In genomic region chr2:188631037-188631794, GRCh38 we compare ENCODE assay signal across 16 cellular contexts.
DNase-seq lines count a peak whose midpoint lies in the region; ATAC-seq, FAIRE-seq and TF ChIP-seq lines count a peak whose summit lies in the region.
"Had no signal": no experiment of that assay in that cellular context is flagged by ENCODE, and none has a peak within 500 bp of the region (broad histone marks: within the 10 kb centered on the region; RNA-seq: fewer than 3 reads in every experiment).

No MANE protein-coding gene starts in this region.

- no TSS peak for BruUV-seq in HepG2 (replicated peaks; lab: Mats Ljungman, UMichigan)

- no peak overlapping the region for H3K9ac ChIP-seq in HepG2 (ENCODE audit: insufficient read depth, low read depth, low read length)

- FAIRE-seq in HepG2 (lab: Jason Lieb, UNC) = no peak

- peaks cover 64% of the 10 kb centered on the region for H3K4me1 Mint-ChIP-seq in chondrocyte (ENCODE audit: low read depth)
- H3K4me1 Mint-ChIP-seq in mesothelial cell of epicardium = peaks cover 60% of the 10 kb centered on the region
- H3K4me1 Mint-ChIP-seq: CD4-positive, alpha-beta memory T cell had no signal

- 16% methylated on average over 9 of the region's 9 CpGs for WGBS in HepG2 (ENCODE audit: low lambda C conversion rate)
- 33% methylated on average over 3 of the region's 9 CpGs for WGBS in right lobe of liver (ENCODE audit: insufficient coverage, low coverage, low lambda C conversion rate, missing lambda C conversion rate)

- no peak overlapping the region for H3K27ac ChIP-seq in HepG2 (ENCODE audit: extremely low read length, insufficient read depth, low read length)
- no peak overlapping the region for H3K27ac ChIP-seq in right lobe of liver
- H3K27ac ChIP-seq in vagina = peak overlapping the region; percentile 70

- H3K27me3 Mint-ChIP-seq in chondrocyte (ENCODE audit: low read depth) (no peaks in the 10 kb centered on the region), mesothelial cell of epicardium (ENCODE audit: low read depth) (no peaks in the 10 kb centered on the region)
- H3K27me3 Mint-ChIP-seq: CD4-positive, alpha-beta memory T cell had no signal

- H3K27me3 ChIP-seq in HepG2 (ENCODE audit: control insufficient read depth in 1 of 2, insufficient read depth in 2 of 2, low read length in 2 of 2) = no peaks in the 10 kb centered on the region
- no peaks in the 10 kb centered on the region for H3K27me3 ChIP-seq in right lobe of liver
- no peaks in the 10 kb centered on the region for H3K27me3 ChIP-seq in vagina

- H3K36me3 ChIP-seq in HepG2 (replicated peaks in 1 of 2; ENCODE audit: control insufficient read depth in 1 of 2, insufficient read depth in 2 of 2, low read length in 2 of 2) (no peaks in the 10 kb centered on the region), right lobe of liver (no peaks in the 10 kb centered on the region), vagina (no peaks in the 10 kb centered on the region)

- H3K9me3 ChIP-seq in HepG2 (ENCODE audit: low read length) (no peaks in the 10 kb centered on the region), right lobe of liver (no peaks in the 10 kb centered on the region), vagina (no peaks in the 10 kb centered on the region)

- no peaks in the 10 kb centered on the region for H3K4me1 ChIP-seq in HepG2 (ENCODE audit: insufficient read depth, low read length)
- no peaks in the 10 kb centered on the region for H3K4me1 ChIP-seq in right lobe of liver
- peaks cover 41% of the 10 kb centered on the region for H3K4me1 ChIP-seq in vagina

- H3K27ac Mint-ChIP-seq in chondrocyte (ENCODE audit: unreplicated experiment) (peak overlapping the region; percentile 85), mesothelial cell of epicardium (peak overlapping the region; percentile 97)
- H3K27ac Mint-ChIP-seq: CD4-positive, alpha-beta memory T cell had no signal

- no peak for ATAC-seq in HepG2
- ATAC-seq in right lobe of liver = no peak
- no peak for ATAC-seq in GM21786 (IDR thresholded peaks at IDR 0.05; ENCODE audit: unreplicated experiment)
- no peak for ATAC-seq in SK-N-SH treated with all-trans-retinoic acid at 6 μM for 48 hours

- TF ChIP-seq EP300 in HepG2 (IDR thresholded peaks at IDR 0.05; ENCODE audit: low read depth in 2 of 2, low read length in 2 of 2) (no peak), HepG2 (CRISPR knock-in tag; IDR thresholded peaks at IDR 0.05; ENCODE audit: borderline replicate concordance) (no peak)

- H3K4me3 ChIP-seq in HepG2 (replicated peaks in 1 of 3; ENCODE audit: insufficient read depth in 1 of 3, low read depth in 2 of 3, low read length in 3 of 3) = no peak overlapping the region
- H3K4me3 ChIP-seq in right lobe of liver = no peak overlapping the region
- no peak overlapping the region for H3K4me3 ChIP-seq in vagina

- H4K20me1 ChIP-seq in HepG2 (ENCODE audit: insufficient read depth, low read length) = no peaks in the 10 kb centered on the region

- TF ChIP-seq RAD21 in HepG2 (CRISPR knock-in tag; IDR thresholded peaks at IDR 0.05) = no peak

- POLR2A ChIA-PET in HepG2 (lab: Yijun Ruan, JAX) = no interaction called here

- TF ChIP-seq CTCF in HepG2 (CRISPR knock-in tag; IDR thresholded peaks at IDR 0.05) = no peak
- TF ChIP-seq CTCF in right lobe of liver (IDR thresholded peaks at IDR 0.05) = no peak
- no peak for TF ChIP-seq CTCF in chondrocyte (IDR thresholded peaks at IDR 0.05)
- no peak for TF ChIP-seq CTCF in mesothelial cell of epicardium (IDR thresholded peaks at IDR 0.05; ENCODE audit: unreplicated experiment)
- TF ChIP-seq CTCF in vagina (IDR thresholded peaks at IDR 0.05) = no peak

- intact Hi-C loops in HepG2 (cut with micrococcal nuclease; ENCODE audit: unreplicated experiment) = no loop called here
- intact Hi-C loops in right lobe of liver (cut with DNase I) = no loop called here
- intact Hi-C loops in vagina (cut with DNase I) = no loop called here

- in situ Hi-C loops in HepG2 (cut with HindIII; ENCODE audit: extremely low pct_ligation_motif_present, low pct_unique_long_range_greater_than_20kb) = no loop called here

- TF ChIP-seq POLR2A in HepG2 (IDR thresholded peaks at IDR 0.05; ENCODE audit: insufficient read depth in 1 of 2, low read depth in 2 of 2, low read length in 2 of 2) (no peak), right lobe of liver (IDR thresholded peaks at IDR 0.05) (no peak), vagina (IDR thresholded peaks at IDR 0.05) (no peak)

- H3K79me2 ChIP-seq in HepG2 (ENCODE audit: insufficient read depth, low read length) = no peaks in the 10 kb centered on the region

- CTCF ChIA-PET in HepG2 (lab: Yijun Ruan, JAX; ENCODE audit: low intra/inter-chr PET ratio, low total read pairs) = no interaction called here

- H3K4me2 ChIP-seq in HepG2 (ENCODE audit: low read depth, low read length) = no peak overlapping the region

- no peak overlapping the region for H2AFZ ChIP-seq in HepG2 (ENCODE audit: low read length)

- H3K9me3 Mint-ChIP-seq in chondrocyte (ENCODE audit: low read depth) (no peaks in the 10 kb centered on the region), mesothelial cell of epicardium (peaks cover under 1% of the 10 kb centered on the region)
- H3K9me3 Mint-ChIP-seq: HFFc6 had no signal

- H3K36me3 Mint-ChIP-seq in chondrocyte (ENCODE audit: low read depth) = no peaks in the 10 kb centered on the region
- peaks cover 2% of the 10 kb centered on the region for H3K36me3 Mint-ChIP-seq in mesothelial cell of epicardium
- H3K36me3 Mint-ChIP-seq: CD4-positive, alpha-beta memory T cell had no signal

- DNase-seq in HepG2 (ENCODE audit: low spot score) (no peak), right lobe of liver (no peak), chondrocyte (ENCODE audit: low spot score) (no peak), mesothelial cell of epicardium (ENCODE audit: low spot score in 2 of 2, unreplicated experiment in 2 of 2) (no peak), vagina (ENCODE audit: extremely low spot score in 2 of 2) (no peak), NCI-H510A (lab: John Stamatoyannopoulos, UW) (no peak)
- DNase-seq: CD4-positive, alpha-beta memory T cell; HFFc6; Kasumi-1; NCI-H1105; NCI-H1694; NCI-H226; NK-92 treated with Interleukin-12 subunit alpha and Interleukin-12 subunit beta, amount 100 ng/mL, for 24 hours; SIG-M5 had no signal

- H3K4me3 Mint-ChIP-seq in chondrocyte (ENCODE audit: unreplicated experiment) = no peak overlapping the region
- no peak overlapping the region for H3K4me3 Mint-ChIP-seq in mesothelial cell of epicardium
- H3K4me3 Mint-ChIP-seq: CD4-positive, alpha-beta memory T cell; HFFc6 had no signal

TF ChIP-seq in HepG2, 621 proteins besides CTCF, POLR2A, EP300 and RAD21:
- TF ChIP-seq ZNF12 (CRISPR knock-in tag; IDR thresholded peaks at IDR 0.05) (no peak), RAD51 (IDR thresholded peaks at IDR 0.05; ENCODE audit: borderline replicate concordance) (peak; percentile 52; the same call in 1 of the 2 replicates), USF2 (IDR thresholded peaks at IDR 0.05; ENCODE audit: low read depth, low read length) (peak; percentile 66), USF2 (CRISPR knock-in tag; IDR thresholded peaks at IDR 0.05; ENCODE audit: borderline replicate concordance) (no peak)

TF ChIP-seq in SK-N-SH treated with all-trans-retinoic acid at 6 μM for 48 hours, 23 proteins besides CTCF, POLR2A, EP300 and RAD21:
- TF ChIP-seq TOX (CRISPR knock-in tag; IDR thresholded peaks at IDR 0.05; ENCODE audit: borderline replicate concordance) (no peak), PPARA (CRISPR knock-in tag; IDR thresholded peaks at IDR 0.05; ENCODE audit: borderline replicate concordance) (no peak), CSRNP3 (CRISPR knock-in tag; IDR thresholded peaks at IDR 0.05) (no peak), BACH2 (CRISPR knock-in tag; IDR thresholded peaks at IDR 0.05; ENCODE audit: borderline replicate concordance) (no peak), ESRRG (CRISPR knock-in tag; IDR thresholded peaks at IDR 0.05) (no peak), ZFP30 (CRISPR knock-in tag; IDR thresholded peaks at IDR 0.05) (no peak)
- TF ChIP-seq, protein P1, sequence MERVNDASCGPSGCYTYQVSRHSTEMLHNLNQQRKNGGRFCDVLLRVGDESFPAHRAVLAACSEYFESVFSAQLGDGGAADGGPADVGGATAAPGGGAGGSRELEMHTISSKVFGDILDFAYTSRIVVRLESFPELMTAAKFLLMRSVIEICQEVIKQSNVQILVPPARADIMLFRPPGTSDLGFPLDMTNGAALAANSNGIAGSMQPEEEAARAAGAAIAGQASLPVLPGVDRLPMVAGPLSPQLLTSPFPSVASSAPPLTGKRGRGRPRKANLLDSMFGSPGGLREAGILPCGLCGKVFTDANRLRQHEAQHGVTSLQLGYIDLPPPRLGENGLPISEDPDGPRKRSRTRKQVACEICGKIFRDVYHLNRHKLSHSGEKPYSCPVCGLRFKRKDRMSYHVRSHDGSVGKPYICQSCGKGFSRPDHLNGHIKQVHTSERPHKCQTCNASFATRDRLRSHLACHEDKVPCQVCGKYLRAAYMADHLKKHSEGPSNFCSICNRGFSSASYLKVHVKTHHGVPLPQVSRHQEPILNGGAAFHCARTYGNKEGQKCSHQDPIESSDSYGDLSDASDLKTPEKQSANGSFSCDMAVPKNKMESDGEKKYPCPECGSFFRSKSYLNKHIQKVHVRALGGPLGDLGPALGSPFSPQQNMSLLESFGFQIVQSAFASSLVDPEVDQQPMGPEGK (CRISPR knock-in tag; IDR thresholded peaks at IDR 0.05; ENCODE audit: borderline replicate concordance) = no peak
